In genomic region chr5:155943516-155944407, GRCh38 we compare ENCODE assay signal across 8 cellular contexts.
DNase-seq lines count a peak whose midpoint lies in the region; ATAC-seq and TF ChIP-seq lines count a peak whose summit lies in the region.

No MANE protein-coding gene starts in this region.

- no peak overlapping the region for H3K27ac Mint-ChIP-seq in activated CD4-positive, alpha-beta memory T cell treated with anti-CD3 and anti-CD28 coated beads for 36 hours
- H3K27ac Mint-ChIP-seq in natural killer cell treated with Interleukin-12 subunit alpha and Interleukin-12 subunit beta and Interleukin-15 and Interleukin-18, amount 100 ng/mL, for 72 hours, result no peak overlapping the region

- no peaks in the 10 kb centered on the region for H3K4me1 ChIP-seq in fibroblast of lung (ENCODE audit: control insufficient read depth, extremely low read depth, insufficient read depth, low read length)

- CTCF ChIA-PET in activated CD4-positive, alpha-beta memory T cell treated with anti-CD3 and anti-CD28 coated beads for 36 hours (lab: Charles Lee), result interaction anchor here (0.8 to 1.8 kb wide), 6 partner anchors 8 to 1199 kb away, joined by 3 to 7 read pairs (median 3); partner anchors contain the start of gene MED7

- DNase-seq in AG20443 (ENCODE audit: low spot score), result peak; percentile 76
- peak; percentile 27 for DNase-seq in NCI-H1694 treated with DMSO at 0.1 percent for 48 hours (lab: John Stamatoyannopoulos, UW)
- peak; percentile 41 for DNase-seq in activated CD4-positive, alpha-beta memory T cell treated with anti-CD3 and anti-CD28 coated beads for 36 hours
- peak; percentile 55 to 60 for DNase-seq in fibroblast of lung (ENCODE audit: low read depth in 2 of 2)
- DNase-seq in natural killer cell treated with Interleukin-12 subunit alpha and Interleukin-12 subunit beta and Interleukin-15 and Interleukin-18, amount 100 ng/mL, for 72 hours (ENCODE audit: low spot score), result no peak
- DNase-seq in activated CD4-positive, CD25-positive, alpha-beta regulatory T cell treated with anti-CD3 and anti-CD28 coated beads, Interleukin-2, amount 50 U/mL, for 72 hours, result no peak

- no peak overlapping the region for H3K4me2 ChIP-seq in fibroblast of lung (ENCODE audit: extremely low read depth, insufficient read depth, low read length)

- H3K27me3 ChIP-seq in fibroblast of lung (ENCODE audit: control insufficient read depth, insufficient read depth, low read length), result no peaks in the 10 kb centered on the region

- H3K36me3 ChIP-seq in fibroblast of lung (ENCODE audit: control insufficient read depth, insufficient read depth, low read length), result no peaks in the 10 kb centered on the region

- H3K9me3 ChIP-seq in fibroblast of lung (ENCODE audit: control insufficient read depth, insufficient read depth, low read depth, low read length), result no peaks in the 10 kb centered on the region

- H3K79me2 ChIP-seq in fibroblast of lung (ENCODE audit: control insufficient read depth, insufficient read depth, low read length), result no peaks in the 10 kb centered on the region

- H4K20me1 ChIP-seq in fibroblast of lung (ENCODE audit: control insufficient read depth, extremely low read depth, insufficient read depth, low read length), result no peaks in the 10 kb centered on the region

- H3K4me3 ChIP-seq in fibroblast of lung (replicated peaks in 1 of 4; ENCODE audit: control extremely low read depth in 1 of 4, insufficient read depth in 1 of 4, low read depth in 3 of 4, low read length in 4 of 4), result no peak overlapping the region

- no peak overlapping the region for H3K9ac ChIP-seq in fibroblast of lung (ENCODE audit: insufficient read depth, low read length)

- ATAC-seq in GM18517 (IDR thresholded peaks at IDR 0.05; ENCODE audit: unreplicated experiment) (peak; percentile 81), HG02938 (IDR thresholded peaks at IDR 0.05; ENCODE audit: unreplicated experiment) (peak; percentile 87)
- ATAC-seq in natural killer cell treated with Interleukin-12 subunit alpha and Interleukin-12 subunit beta and Interleukin-15 and Interleukin-18, amount 100 ng/mL, for 72 hours, result peak; percentile 66 to 69

- no peaks in the 10 kb centered on the region for H3K9me3 Mint-ChIP-seq in activated CD4-positive, alpha-beta memory T cell treated with anti-CD3 and anti-CD28 coated beads for 36 hours
- no peaks in the 10 kb centered on the region for H3K9me3 Mint-ChIP-seq in natural killer cell treated with Interleukin-12 subunit alpha and Interleukin-12 subunit beta and Interleukin-15 and Interleukin-18, amount 100 ng/mL, for 72 hours

- peaks cover 2% of the 10 kb centered on the region for H3K4me1 Mint-ChIP-seq in activated CD4-positive, alpha-beta memory T cell treated with anti-CD3 and anti-CD28 coated beads for 36 hours (ENCODE audit: low read depth)
- H3K4me1 Mint-ChIP-seq in natural killer cell treated with Interleukin-12 subunit alpha and Interleukin-12 subunit beta and Interleukin-15 and Interleukin-18, amount 100 ng/mL, for 72 hours (ENCODE audit: low read depth in 2 of 2), result peaks cover 0 to 7% of the 10 kb centered on the region in 2 donors

- no peaks in the 10 kb centered on the region for H3K36me3 Mint-ChIP-seq in activated CD4-positive, alpha-beta memory T cell treated with anti-CD3 and anti-CD28 coated beads for 36 hours
- H3K36me3 Mint-ChIP-seq in natural killer cell treated with Interleukin-12 subunit alpha and Interleukin-12 subunit beta and Interleukin-15 and Interleukin-18, amount 100 ng/mL, for 72 hours, result no peaks in the 10 kb centered on the region

- no peak overlapping the region for H2AFZ ChIP-seq in fibroblast of lung (ENCODE audit: low read length)

- H3K27me3 Mint-ChIP-seq in activated CD4-positive, alpha-beta memory T cell treated with anti-CD3 and anti-CD28 coated beads for 36 hours, result peaks cover 6% of the 10 kb centered on the region
- H3K27me3 Mint-ChIP-seq in natural killer cell treated with Interleukin-12 subunit alpha and Interleukin-12 subunit beta and Interleukin-15 and Interleukin-18, amount 100 ng/mL, for 72 hours, result peaks cover 15 to 28% of the 10 kb centered on the region in 2 donors

- peak; percentile 83 to 94 for TF ChIP-seq CTCF in fibroblast of lung (conservative IDR thresholded peaks at IDR 0.05 in 1 of 2, IDR thresholded peaks at IDR 0.05 in 1 of 2; ENCODE audit: low read depth in 1 of 2, low read length in 2 of 2)

- POLR2A ChIA-PET in activated CD4-positive, alpha-beta memory T cell treated with anti-CD3 and anti-CD28 coated beads for 36 hours (lab: Charles Lee), result no interaction called here

- intact Hi-C loops in activated CD4-positive, alpha-beta memory T cell treated with anti-CD3 and anti-CD28 coated beads for 36 hours (cut with micrococcal nuclease), result no loop called here

- no peak overlapping the region for H3K27ac ChIP-seq in fibroblast of lung (ENCODE audit: insufficient read depth, low read length)

- H3K4me3 Mint-ChIP-seq in activated CD4-positive, alpha-beta memory T cell treated with anti-CD3 and anti-CD28 coated beads for 36 hours, result no peak overlapping the region
- H3K4me3 Mint-ChIP-seq in natural killer cell treated with Interleukin-12 subunit alpha and Interleukin-12 subunit beta and Interleukin-15 and Interleukin-18, amount 100 ng/mL, for 72 hours, result no peak overlapping the region

Comparison
In these comparisons a context has a peak if more than half of its experiments do, and no peak if none do; other contexts are left out.
1. DNase-seq: peak in AG20443 (single experiment), NCI-H1694 treated with DMSO at 0.1 percent for 48 hours (single experiment), activated CD4-positive, alpha-beta memory T cell treated with anti-CD3 and anti-CD28 coated beads for 36 hours (single experiment) and fibroblast of lung (2 of 2); none in natural killer cell treated with Interleukin-12 subunit alpha and Interleukin-12 subunit beta and Interleukin-15 and Interleukin-18, amount 100 ng/mL, for 72 hours (single experiment) and activated CD4-positive, CD25-positive, alpha-beta regulatory T cell treated with anti-CD3 and anti-CD28 coated beads, Interleukin-2, amount 50 U/mL, for 72 hours (single experiment).
2. Peak in every context shown above with its lines, with median percentiles within 50 percentile points of each other: ATAC-seq.